ENCODE assay signal across 1 cellular context in the genomic region with DNA sequence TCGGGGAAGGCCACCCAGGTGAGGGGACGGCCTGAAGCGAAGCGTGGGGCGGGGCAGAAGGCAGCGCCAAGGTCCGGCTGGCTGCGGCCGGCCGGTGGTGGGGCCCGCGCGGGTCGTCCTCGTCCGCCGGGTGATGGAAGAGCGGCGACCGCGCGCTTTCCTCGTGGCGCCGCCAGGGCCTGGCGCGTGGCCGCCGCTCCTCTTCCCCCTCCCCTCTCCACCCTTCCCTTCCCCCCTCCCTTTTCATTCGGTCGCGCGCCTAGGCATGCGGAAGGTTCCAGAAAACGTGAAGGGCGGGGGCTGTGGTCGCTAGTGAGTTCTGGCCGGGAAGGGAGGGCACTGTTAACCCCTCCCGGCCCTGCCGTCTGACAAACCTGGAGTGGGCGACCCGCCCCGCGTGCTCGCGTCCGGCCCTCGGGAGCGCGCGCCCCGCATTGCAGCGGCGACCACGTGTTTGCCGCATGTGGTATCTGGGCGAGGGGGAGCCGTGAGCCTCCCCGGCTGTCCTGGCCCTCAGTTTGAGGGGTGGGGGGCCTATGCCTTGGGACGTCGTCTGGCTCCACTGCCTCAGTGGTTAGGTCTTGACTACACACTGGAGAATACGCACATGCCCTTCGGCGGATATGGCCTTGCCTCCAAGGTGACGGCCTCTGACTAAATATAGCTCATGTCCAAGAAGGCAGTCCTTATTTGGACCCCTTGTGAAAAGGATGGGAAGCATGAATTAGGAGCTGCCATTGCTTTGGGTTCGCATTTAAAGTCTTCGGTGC.
TF ChIP-seq lines count a peak whose summit lies in the region.

No MANE protein-coding gene starts in this region.

TF ChIP-seq in H1, 55 proteins besides CTCF, POLR2A, EP300 and RAD21:
- no peak for TF ChIP-seq CBX5 (IDR thresholded peaks at IDR 0.05; ENCODE audit: low read depth, low read length)
- TF ChIP-seq HDAC6 (IDR thresholded peaks at IDR 0.05; ENCODE audit: low read depth, low read length), result no peak
- no peak for TF ChIP-seq KDM4A (IDR thresholded peaks at IDR 0.05; ENCODE audit: low read depth, low read length, severe bottlenecking)
- TF ChIP-seq ASH2L (IDR thresholded peaks at IDR 0.05; ENCODE audit: low read length), result no peak
- no peak for TF ChIP-seq BCL11A (IDR thresholded peaks at IDR 0.05; ENCODE audit: low read depth in 2 of 2, low read length in 2 of 2)
- TF ChIP-seq POLR2AphosphoS5 (IDR thresholded peaks at IDR 0.05; ENCODE audit: low read depth, low read length), result peak; percentile 73; the same call in 1 of the 2 replicates
- TF ChIP-seq YY1 (IDR thresholded peaks at IDR 0.05; ENCODE audit: low read depth, low read length), result 0 out of 2 replicates have a peak, but pooled peaks have one; percentile 79
- TF ChIP-seq NRF1 (IDR thresholded peaks at IDR 0.05; ENCODE audit: low read depth, low read length), result no peak
- TF ChIP-seq RXRA (IDR thresholded peaks at IDR 0.05; ENCODE audit: insufficient read depth, low read depth, low read length), result no peak
- TF ChIP-seq SP1 (IDR thresholded peaks at IDR 0.05; ENCODE audit: low read depth, low read length), result no peak
- TF ChIP-seq, protein P1, sequence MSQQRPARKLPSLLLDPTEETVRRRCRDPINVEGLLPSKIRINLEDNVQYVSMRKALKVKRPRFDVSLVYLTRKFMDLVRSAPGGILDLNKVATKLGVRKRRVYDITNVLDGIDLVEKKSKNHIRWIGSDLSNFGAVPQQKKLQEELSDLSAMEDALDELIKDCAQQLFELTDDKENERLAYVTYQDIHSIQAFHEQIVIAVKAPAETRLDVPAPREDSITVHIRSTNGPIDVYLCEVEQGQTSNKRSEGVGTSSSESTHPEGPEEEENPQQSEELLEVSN (IDR thresholded peaks at IDR 0.05), result peak; percentile 69
- no peak for TF ChIP-seq RFX5 (IDR thresholded peaks at IDR 0.05; ENCODE audit: borderline replicate concordance, low read depth, low read length)
- no peak for TF ChIP-seq RNF2 (IDR thresholded peaks at IDR 0.05; ENCODE audit: borderline replicate concordance, low read depth, low read length, missing control alignments, poor library complexity, severe bottlenecking)
- no peak for TF ChIP-seq JUN (IDR thresholded peaks at IDR 0.05; ENCODE audit: low read depth, low read length)
- TF ChIP-seq CHD2 (IDR thresholded peaks at IDR 0.05; ENCODE audit: low read length), result no peak
- TF ChIP-seq, protein P2, sequence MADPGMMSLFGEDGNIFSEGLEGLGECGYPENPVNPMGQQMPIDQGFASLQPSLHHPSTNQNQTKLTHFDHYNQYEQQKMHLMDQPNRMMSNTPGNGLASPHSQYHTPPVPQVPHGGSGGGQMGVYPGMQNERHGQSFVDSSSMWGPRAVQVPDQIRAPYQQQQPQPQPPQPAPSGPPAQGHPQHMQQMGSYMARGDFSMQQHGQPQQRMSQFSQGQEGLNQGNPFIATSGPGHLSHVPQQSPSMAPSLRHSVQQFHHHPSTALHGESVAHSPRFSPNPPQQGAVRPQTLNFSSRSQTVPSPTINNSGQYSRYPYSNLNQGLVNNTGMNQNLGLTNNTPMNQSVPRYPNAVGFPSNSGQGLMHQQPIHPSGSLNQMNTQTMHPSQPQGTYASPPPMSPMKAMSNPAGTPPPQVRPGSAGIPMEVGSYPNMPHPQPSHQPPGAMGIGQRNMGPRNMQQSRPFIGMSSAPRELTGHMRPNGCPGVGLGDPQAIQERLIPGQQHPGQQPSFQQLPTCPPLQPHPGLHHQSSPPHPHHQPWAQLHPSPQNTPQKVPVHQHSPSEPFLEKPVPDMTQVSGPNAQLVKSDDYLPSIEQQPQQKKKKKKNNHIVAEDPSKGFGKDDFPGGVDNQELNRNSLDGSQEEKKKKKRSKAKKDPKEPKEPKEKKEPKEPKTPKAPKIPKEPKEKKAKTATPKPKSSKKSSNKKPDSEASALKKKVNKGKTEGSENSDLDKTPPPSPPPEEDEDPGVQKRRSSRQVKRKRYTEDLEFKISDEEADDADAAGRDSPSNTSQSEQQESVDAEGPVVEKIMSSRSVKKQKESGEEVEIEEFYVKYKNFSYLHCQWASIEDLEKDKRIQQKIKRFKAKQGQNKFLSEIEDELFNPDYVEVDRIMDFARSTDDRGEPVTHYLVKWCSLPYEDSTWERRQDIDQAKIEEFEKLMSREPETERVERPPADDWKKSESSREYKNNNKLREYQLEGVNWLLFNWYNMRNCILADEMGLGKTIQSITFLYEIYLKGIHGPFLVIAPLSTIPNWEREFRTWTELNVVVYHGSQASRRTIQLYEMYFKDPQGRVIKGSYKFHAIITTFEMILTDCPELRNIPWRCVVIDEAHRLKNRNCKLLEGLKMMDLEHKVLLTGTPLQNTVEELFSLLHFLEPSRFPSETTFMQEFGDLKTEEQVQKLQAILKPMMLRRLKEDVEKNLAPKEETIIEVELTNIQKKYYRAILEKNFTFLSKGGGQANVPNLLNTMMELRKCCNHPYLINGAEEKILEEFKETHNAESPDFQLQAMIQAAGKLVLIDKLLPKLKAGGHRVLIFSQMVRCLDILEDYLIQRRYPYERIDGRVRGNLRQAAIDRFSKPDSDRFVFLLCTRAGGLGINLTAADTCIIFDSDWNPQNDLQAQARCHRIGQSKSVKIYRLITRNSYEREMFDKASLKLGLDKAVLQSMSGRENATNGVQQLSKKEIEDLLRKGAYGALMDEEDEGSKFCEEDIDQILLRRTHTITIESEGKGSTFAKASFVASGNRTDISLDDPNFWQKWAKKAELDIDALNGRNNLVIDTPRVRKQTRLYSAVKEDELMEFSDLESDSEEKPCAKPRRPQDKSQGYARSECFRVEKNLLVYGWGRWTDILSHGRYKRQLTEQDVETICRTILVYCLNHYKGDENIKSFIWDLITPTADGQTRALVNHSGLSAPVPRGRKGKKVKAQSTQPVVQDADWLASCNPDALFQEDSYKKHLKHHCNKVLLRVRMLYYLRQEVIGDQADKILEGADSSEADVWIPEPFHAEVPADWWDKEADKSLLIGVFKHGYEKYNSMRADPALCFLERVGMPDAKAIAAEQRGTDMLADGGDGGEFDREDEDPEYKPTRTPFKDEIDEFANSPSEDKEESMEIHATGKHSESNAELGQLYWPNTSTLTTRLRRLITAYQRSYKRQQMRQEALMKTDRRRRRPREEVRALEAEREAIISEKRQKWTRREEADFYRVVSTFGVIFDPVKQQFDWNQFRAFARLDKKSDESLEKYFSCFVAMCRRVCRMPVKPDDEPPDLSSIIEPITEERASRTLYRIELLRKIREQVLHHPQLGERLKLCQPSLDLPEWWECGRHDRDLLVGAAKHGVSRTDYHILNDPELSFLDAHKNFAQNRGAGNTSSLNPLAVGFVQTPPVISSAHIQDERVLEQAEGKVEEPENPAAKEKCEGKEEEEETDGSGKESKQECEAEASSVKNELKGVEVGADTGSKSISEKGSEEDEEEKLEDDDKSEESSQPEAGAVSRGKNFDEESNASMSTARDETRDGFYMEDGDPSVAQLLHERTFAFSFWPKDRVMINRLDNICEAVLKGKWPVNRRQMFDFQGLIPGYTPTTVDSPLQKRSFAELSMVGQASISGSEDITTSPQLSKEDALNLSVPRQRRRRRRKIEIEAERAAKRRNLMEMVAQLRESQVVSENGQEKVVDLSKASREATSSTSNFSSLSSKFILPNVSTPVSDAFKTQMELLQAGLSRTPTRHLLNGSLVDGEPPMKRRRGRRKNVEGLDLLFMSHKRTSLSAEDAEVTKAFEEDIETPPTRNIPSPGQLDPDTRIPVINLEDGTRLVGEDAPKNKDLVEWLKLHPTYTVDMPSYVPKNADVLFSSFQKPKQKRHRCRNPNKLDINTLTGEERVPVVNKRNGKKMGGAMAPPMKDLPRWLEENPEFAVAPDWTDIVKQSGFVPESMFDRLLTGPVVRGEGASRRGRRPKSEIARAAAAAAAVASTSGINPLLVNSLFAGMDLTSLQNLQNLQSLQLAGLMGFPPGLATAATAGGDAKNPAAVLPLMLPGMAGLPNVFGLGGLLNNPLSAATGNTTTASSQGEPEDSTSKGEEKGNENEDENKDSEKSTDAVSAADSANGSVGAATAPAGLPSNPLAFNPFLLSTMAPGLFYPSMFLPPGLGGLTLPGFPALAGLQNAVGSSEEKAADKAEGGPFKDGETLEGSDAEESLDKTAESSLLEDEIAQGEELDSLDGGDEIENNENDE (IDR thresholded peaks at IDR 0.05; ENCODE audit: insufficient replicate concordance, low read length), result no peak
- TF ChIP-seq, protein P3, sequence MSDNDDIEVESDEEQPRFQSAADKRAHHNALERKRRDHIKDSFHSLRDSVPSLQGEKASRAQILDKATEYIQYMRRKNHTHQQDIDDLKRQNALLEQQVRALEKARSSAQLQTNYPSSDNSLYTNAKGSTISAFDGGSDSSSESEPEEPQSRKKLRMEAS (IDR thresholded peaks at IDR 0.05), result peak; percentile 95
- no peak for TF ChIP-seq SIRT6 (IDR thresholded peaks at IDR 0.05; ENCODE audit: low read length)
- no peak for TF ChIP-seq SRF (IDR thresholded peaks at IDR 0.05; ENCODE audit: low read depth, low read length)
- no peak for TF ChIP-seq GABPA (IDR thresholded peaks at IDR 0.05; ENCODE audit: borderline replicate concordance, insufficient read depth, low read length)
- peak; percentile 13; the same call in 1 of the 2 replicates for TF ChIP-seq TBP (IDR thresholded peaks at IDR 0.05; ENCODE audit: low read depth, low read length)
- no peak for TF ChIP-seq KDM5A (IDR thresholded peaks at IDR 0.05; ENCODE audit: low read length)
- TF ChIP-seq SIX5 (IDR thresholded peaks at IDR 0.05; ENCODE audit: low read depth, low read length), result no peak
- TF ChIP-seq, protein P4, sequence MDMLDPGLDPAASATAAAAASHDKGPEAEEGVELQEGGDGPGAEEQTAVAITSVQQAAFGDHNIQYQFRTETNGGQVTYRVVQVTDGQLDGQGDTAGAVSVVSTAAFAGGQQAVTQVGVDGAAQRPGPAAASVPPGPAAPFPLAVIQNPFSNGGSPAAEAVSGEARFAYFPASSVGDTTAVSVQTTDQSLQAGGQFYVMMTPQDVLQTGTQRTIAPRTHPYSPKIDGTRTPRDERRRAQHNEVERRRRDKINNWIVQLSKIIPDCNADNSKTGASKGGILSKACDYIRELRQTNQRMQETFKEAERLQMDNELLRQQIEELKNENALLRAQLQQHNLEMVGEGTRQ (IDR thresholded peaks at IDR 0.05; ENCODE audit: low read length), result 0 out of 2 replicates have a peak, but pooled peaks have one; percentile 22
- TF ChIP-seq, protein P5, sequence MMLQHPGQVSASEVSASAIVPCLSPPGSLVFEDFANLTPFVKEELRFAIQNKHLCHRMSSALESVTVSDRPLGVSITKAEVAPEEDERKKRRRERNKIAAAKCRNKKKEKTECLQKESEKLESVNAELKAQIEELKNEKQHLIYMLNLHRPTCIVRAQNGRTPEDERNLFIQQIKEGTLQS (IDR thresholded peaks at IDR 0.05; ENCODE audit: insufficient read depth, low read depth, low read length), result no peak
- no peak for TF ChIP-seq CTBP2 (IDR thresholded peaks at IDR 0.05; ENCODE audit: borderline replicate concordance, insufficient read depth, insufficient read length, low read length)
- TF ChIP-seq SP4 (IDR thresholded peaks at IDR 0.05; ENCODE audit: low read length), result no peak
- TF ChIP-seq PHF8 (conservative IDR thresholded peaks at IDR 0.05; ENCODE audit: low read depth, low read length), result no peak
- peak; percentile 30 for TF ChIP-seq TAF7 (optimal IDR thresholded peaks at IDR 0.05; ENCODE audit: borderline replicate concordance, low read depth, low read length)
- TF ChIP-seq TCF12 (IDR thresholded peaks at IDR 0.05; ENCODE audit: low read depth, low read length), result no peak
- TF ChIP-seq TAF1 (IDR thresholded peaks at IDR 0.05; ENCODE audit: low read depth, low read length), result no peak
- no peak for TF ChIP-seq EZH2 (IDR thresholded peaks at IDR 0.05; ENCODE audit: low read depth, low read length, severe bottlenecking)
- TF ChIP-seq SUZ12 (IDR thresholded peaks at IDR 0.05; ENCODE audit: low read length), result no peak; the same call in 1 of the 2 replicates
- TF ChIP-seq GTF2F1 (IDR thresholded peaks at IDR 0.05; ENCODE audit: borderline replicate concordance, low read depth, low read length), result no peak
- 0 out of 2 replicates have a peak, but pooled peaks have one; percentile 7 for TF ChIP-seq CREB1 (IDR thresholded peaks at IDR 0.05)
- no peak for TF ChIP-seq CHD1 (IDR thresholded peaks at IDR 0.05; ENCODE audit: low read depth, low read length)
- no peak for TF ChIP-seq EGR1 (IDR thresholded peaks at IDR 0.05; ENCODE audit: borderline replicate concordance, low read depth, low read length)
- TF ChIP-seq CEBPB (IDR thresholded peaks at IDR 0.05; ENCODE audit: low read depth, low read length), result no peak
- no peak for TF ChIP-seq POU5F1 (IDR thresholded peaks at IDR 0.05; ENCODE audit: low read depth, low read length)
- TF ChIP-seq HDAC2 (IDR thresholded peaks at IDR 0.05; ENCODE audit: borderline replicate concordance in 1 of 2, low read depth in 2 of 2, low read length in 2 of 2), result 0 out of 4 replicates have a peak, but pooled peaks of 1 of the 2 experiments have one; percentile 42
- no peak for TF ChIP-seq BRCA1 (IDR thresholded peaks at IDR 0.05; ENCODE audit: low read depth, low read length)
- no peak for TF ChIP-seq KDM1A (IDR thresholded peaks at IDR 0.05; ENCODE audit: borderline replicate concordance, low read length)
- 0 out of 2 replicates have a peak, but pooled peaks have one; percentile 11 for TF ChIP-seq TEAD4 (IDR thresholded peaks at IDR 0.05; ENCODE audit: low read depth, low read length)
- no peak for TF ChIP-seq SP2 (IDR thresholded peaks at IDR 0.05; ENCODE audit: low read length)
- no peak; the same call in 1 of the 2 replicates for TF ChIP-seq RBBP5 (IDR thresholded peaks at IDR 0.05; ENCODE audit: borderline replicate concordance, low read depth, low read length)
- TF ChIP-seq BACH1 (IDR thresholded peaks at IDR 0.05; ENCODE audit: low read length), result peak; percentile 70; the same call in 1 of the 2 replicates
- no peak for TF ChIP-seq MAFK (IDR thresholded peaks at IDR 0.05; ENCODE audit: low read depth, low read length)
- no peak for TF ChIP-seq JUND (IDR thresholded peaks at IDR 0.05; ENCODE audit: low read length)
- peak in 1 of 2 experiments; percentile 56; a peak in 2 of 4 replicates for TF ChIP-seq SIN3A (conservative IDR thresholded peaks at IDR 0.05 in 1 of 2, IDR thresholded peaks at IDR 0.05 in 1 of 2; ENCODE audit: low read depth in 1 of 2, low read length in 2 of 2)
- no peak for TF ChIP-seq FOSL1 (IDR thresholded peaks at IDR 0.05; ENCODE audit: insufficient read depth, low read depth, low read length)
- TF ChIP-seq NANOG (IDR thresholded peaks at IDR 0.05; ENCODE audit: insufficient read depth, low read depth, low read length, poor library complexity, severe bottlenecking), result no peak
- TF ChIP-seq CBX8 (IDR thresholded peaks at IDR 0.05; ENCODE audit: borderline replicate concordance, low read depth, low read length), result no peak
- peak; percentile 93 for TF ChIP-seq SAP30 (IDR thresholded peaks at IDR 0.05; ENCODE audit: insufficient read depth, insufficient replicate concordance, low read length)
- TF ChIP-seq, protein P6, sequence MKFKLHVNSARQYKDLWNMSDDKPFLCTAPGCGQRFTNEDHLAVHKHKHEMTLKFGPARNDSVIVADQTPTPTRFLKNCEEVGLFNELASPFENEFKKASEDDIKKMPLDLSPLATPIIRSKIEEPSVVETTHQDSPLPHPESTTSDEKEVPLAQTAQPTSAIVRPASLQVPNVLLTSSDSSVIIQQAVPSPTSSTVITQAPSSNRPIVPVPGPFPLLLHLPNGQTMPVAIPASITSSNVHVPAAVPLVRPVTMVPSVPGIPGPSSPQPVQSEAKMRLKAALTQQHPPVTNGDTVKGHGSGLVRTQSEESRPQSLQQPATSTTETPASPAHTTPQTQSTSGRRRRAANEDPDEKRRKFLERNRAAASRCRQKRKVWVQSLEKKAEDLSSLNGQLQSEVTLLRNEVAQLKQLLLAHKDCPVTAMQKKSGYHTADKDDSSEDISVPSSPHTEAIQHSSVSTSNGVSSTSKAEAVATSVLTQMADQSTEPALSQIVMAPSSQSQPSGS (IDR thresholded peaks at IDR 0.05; ENCODE audit: low read length), result no peak
- no peak for TF ChIP-seq ZNF274 (IDR thresholded peaks at IDR 0.05; ENCODE audit: borderline replicate concordance, extremely low read depth, low read length)
